In genomic region chr13:40776681-40777165, GRCh38 we compare ENCODE assay signal across 1 cellular context.
TF ChIP-seq lines count a peak whose summit lies in the region.

No MANE protein-coding gene starts in this region.

TF ChIP-seq in GM12878, 131 proteins besides CTCF, POLR2A, EP300 and RAD21 (continued from another document):
- TF ChIP-seq ELK1 (IDR thresholded peaks at IDR 0.05; ENCODE audit: low read depth, low read length): no peak
- TF ChIP-seq ZNF274 (IDR thresholded peaks at IDR 0.05; ENCODE audit: insufficient read depth, insufficient read length): no peak
- TF ChIP-seq DPF2 (IDR thresholded peaks at IDR 0.05): no peak
- TF ChIP-seq HCFC1 (IDR thresholded peaks at IDR 0.05; ENCODE audit: low read length): no peak
